ENCODE assay signal across 29 cellular contexts in the genomic region with DNA sequence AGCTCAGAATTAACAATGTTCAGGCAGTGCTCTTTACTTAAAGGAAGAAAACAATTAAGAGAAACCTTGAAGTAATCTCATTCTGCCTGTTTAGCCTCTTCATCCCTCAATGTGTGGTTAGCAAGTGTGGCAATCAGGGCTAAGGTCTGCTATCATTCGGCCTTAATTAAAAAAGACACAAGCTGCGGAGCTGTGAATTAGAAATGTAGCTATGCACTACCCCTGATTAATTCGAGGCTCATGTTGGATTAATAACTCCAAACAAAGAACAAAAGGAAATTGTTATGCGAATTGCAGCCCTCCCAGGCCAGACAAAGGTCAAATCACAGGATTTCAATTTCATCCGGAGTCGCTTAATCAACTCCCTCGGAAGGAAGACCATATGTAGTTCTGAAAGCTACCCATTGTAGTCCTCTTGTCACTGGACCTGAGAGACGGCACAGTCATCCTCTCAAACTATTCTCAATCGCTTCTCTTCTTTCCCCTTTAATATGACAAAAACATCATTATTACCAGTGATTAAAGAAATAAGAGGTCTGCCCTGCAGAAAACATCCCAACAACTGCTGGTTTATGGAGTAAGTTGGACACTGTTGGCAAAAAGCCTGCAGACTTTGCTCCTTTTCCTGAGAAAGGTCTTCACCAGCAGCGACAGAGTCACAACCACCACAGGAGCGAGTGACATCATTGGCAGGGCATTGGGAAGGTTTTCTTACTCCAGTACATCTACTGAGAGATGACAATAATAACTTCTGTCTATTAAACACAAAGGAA.
"Had no signal": no experiment of that assay in that cellular context is flagged by ENCODE, and none has a peak within 500 bp of the region (broad histone marks: within the 10 kb centered on the region; RNA-seq: fewer than 3 reads in every experiment).

No MANE protein-coding gene starts in this region.

- H3K27ac Mint-ChIP-seq: activated CD4-positive, alpha-beta memory T cell treated with anti-CD3 and anti-CD28 coated beads for 36 hours; activated CD4-positive, alpha-beta T cell treated with anti-CD3 and anti-CD28 coated beads, Interleukin-2, amount 10 ng/mL, durations not matched to agents 24 days and 14 days; activated naive CD4-positive, alpha-beta T cell treated with anti-CD3 and anti-CD28 coated beads for 36 hours; activated naive CD8-positive, alpha-beta T cell treated with anti-CD3 and anti-CD28 coated beads for 36 hours; activated T-helper 1 cell treated with anti-CD3 and anti-CD28 coated beads, Interleukin-12 subunit alpha, Interleukin-12 subunit beta, Interleukin-2, Interleukin-4 antibody, amounts not matched to agents 30 ng/mL and 10 ng/mL and 1 ng/mL, durations not matched to agents 14 hours and 24 hours and 36 hours; natural killer cell; T-helper 1 cell treated with Interleukin-12 subunit alpha and Interleukin-12 subunit beta and Interleukin-4 antibody, amounts not matched to agents 30 μg/mL and 1 μg/mL, for 36 hours had no signal

- H3K27ac ChIP-seq: adrenal gland, body of pancreas, heart left ventricle, left ventricle myocardium inferior, neutrophil, testis, vagina, WERI-Rb-1 had no signal

- H3K27me3 Mint-ChIP-seq: activated CD4-positive, alpha-beta memory T cell treated with anti-CD3 and anti-CD28 coated beads for 36 hours; activated CD4-positive, alpha-beta T cell treated with anti-CD3 and anti-CD28 coated beads, Interleukin-2, amount 10 ng/mL, durations not matched to agents 24 days and 14 days; activated naive CD8-positive, alpha-beta T cell treated with anti-CD3 and anti-CD28 coated beads for 36 hours had no signal

- FAIRE-seq: colon had no signal

- H3K9me3 Mint-ChIP-seq: activated CD4-positive, alpha-beta memory T cell treated with anti-CD3 and anti-CD28 coated beads for 36 hours; activated T-helper 1 cell treated with anti-CD3 and anti-CD28 coated beads, Interleukin-12 subunit alpha, Interleukin-12 subunit beta, Interleukin-2, Interleukin-4 antibody, amounts not matched to agents 30 ng/mL and 10 ng/mL and 1 ng/mL, durations not matched to agents 14 hours and 24 hours and 36 hours had no signal

- ATAC-seq: body of pancreas, heart left ventricle, natural killer cell had no signal

- H3K4me1 Mint-ChIP-seq: activated CD4-positive, alpha-beta T cell treated with anti-CD3 and anti-CD28 coated beads, Interleukin-2, amount 10 ng/mL, durations not matched to agents 24 days and 14 days; activated naive CD8-positive, alpha-beta T cell treated with anti-CD3 and anti-CD28 coated beads for 36 hours; natural killer cell had no signal

- H3K9me3 ChIP-seq: adrenal gland, body of pancreas, neutrophil, testis, vagina had no signal

- H3K27me3 ChIP-seq: adrenal gland, body of pancreas, heart left ventricle, neutrophil, testis, vagina had no signal

- H3K4me1 ChIP-seq: adrenal gland, body of pancreas, left ventricle myocardium inferior, testis, vagina had no signal

- H3K36me3 ChIP-seq: adrenal gland, heart left ventricle, left ventricle myocardium inferior, neutrophil, vagina, WERI-Rb-1 had no signal

- H3K4me3 Mint-ChIP-seq: activated CD4-positive, alpha-beta memory T cell treated with anti-CD3 and anti-CD28 coated beads for 36 hours; activated CD4-positive, alpha-beta T cell treated with anti-CD3 and anti-CD28 coated beads, Interleukin-2, amount 10 ng/mL, durations not matched to agents 24 days and 14 days; activated naive CD4-positive, alpha-beta T cell treated with anti-CD3 and anti-CD28 coated beads for 36 hours; activated naive CD8-positive, alpha-beta T cell treated with anti-CD3 and anti-CD28 coated beads for 36 hours; activated T-helper 1 cell treated with anti-CD3 and anti-CD28 coated beads, Interleukin-12 subunit alpha, Interleukin-12 subunit beta, Interleukin-2, Interleukin-4 antibody, amounts not matched to agents 30 ng/mL and 10 ng/mL and 1 ng/mL, durations not matched to agents 14 hours and 24 hours and 36 hours; natural killer cell; T-helper 1 cell treated with Interleukin-12 subunit alpha and Interleukin-12 subunit beta and Interleukin-4 antibody, amounts not matched to agents 30 μg/mL and 1 μg/mL, for 36 hours had no signal

- DNase-seq: activated CD4-positive, alpha-beta memory T cell treated with anti-CD3 and anti-CD28 coated beads for 36 hours; activated CD4-positive, alpha-beta T cell treated with anti-CD3 and anti-CD28 coated beads, Interleukin-2, amount 10 ng/mL, durations not matched to agents 24 days and 14 days; activated CD4-positive, CD25-positive, alpha-beta regulatory T cell treated with anti-CD3 and anti-CD28 coated beads, Interleukin-2, amount 50 U/mL, for 72 hours; activated CD8-positive, alpha-beta memory T cell treated with anti-CD3 and anti-CD28 coated beads, Interleukin-2, amount 50 U/mL, for 4 hours; activated effector memory CD4-positive, alpha-beta T cell treated with anti-CD3 and anti-CD28 coated beads, Interleukin-2, amount 50 U/mL, for 16 hours; activated naive CD4-positive, alpha-beta T cell treated with anti-CD3 and anti-CD28 coated beads for 36 hours; activated naive CD8-positive, alpha-beta T cell treated with anti-CD3 and anti-CD28 coated beads for 36 hours; activated T-cell treated with anti-CD3 and anti-CD28 coated beads, Interleukin-2, amount 50 U/mL, for 1 hour; adrenal gland; aorta; body of pancreas; effector memory CD4-positive, alpha-beta T cell; heart left ventricle; left ventricle myocardium inferior; mammary epithelial cell; midbrain; natural killer cell; stimulated activated CD4-positive, alpha-beta T cell treated with anti-CD3 and anti-CD28 coated beads, Interleukin-15, amount 100 ng/mL, for 24 hours; stimulated activated naive CD4-positive, alpha-beta T cell treated with Interleukin-2 at 50 U/mL for 16 hours; SW 1271; T1000; testis; trophoblast cell; WERI-Rb-1 had no signal

- H3K36me3 Mint-ChIP-seq: activated CD4-positive, alpha-beta memory T cell treated with anti-CD3 and anti-CD28 coated beads for 36 hours; activated naive CD8-positive, alpha-beta T cell treated with anti-CD3 and anti-CD28 coated beads for 36 hours; natural killer cell had no signal

- H3K4me3 ChIP-seq: adrenal gland, body of pancreas, heart left ventricle, left ventricle myocardium inferior, testis, vagina had no signal
